ENCODE assay signal across 8 cellular contexts in the genomic region with DNA sequence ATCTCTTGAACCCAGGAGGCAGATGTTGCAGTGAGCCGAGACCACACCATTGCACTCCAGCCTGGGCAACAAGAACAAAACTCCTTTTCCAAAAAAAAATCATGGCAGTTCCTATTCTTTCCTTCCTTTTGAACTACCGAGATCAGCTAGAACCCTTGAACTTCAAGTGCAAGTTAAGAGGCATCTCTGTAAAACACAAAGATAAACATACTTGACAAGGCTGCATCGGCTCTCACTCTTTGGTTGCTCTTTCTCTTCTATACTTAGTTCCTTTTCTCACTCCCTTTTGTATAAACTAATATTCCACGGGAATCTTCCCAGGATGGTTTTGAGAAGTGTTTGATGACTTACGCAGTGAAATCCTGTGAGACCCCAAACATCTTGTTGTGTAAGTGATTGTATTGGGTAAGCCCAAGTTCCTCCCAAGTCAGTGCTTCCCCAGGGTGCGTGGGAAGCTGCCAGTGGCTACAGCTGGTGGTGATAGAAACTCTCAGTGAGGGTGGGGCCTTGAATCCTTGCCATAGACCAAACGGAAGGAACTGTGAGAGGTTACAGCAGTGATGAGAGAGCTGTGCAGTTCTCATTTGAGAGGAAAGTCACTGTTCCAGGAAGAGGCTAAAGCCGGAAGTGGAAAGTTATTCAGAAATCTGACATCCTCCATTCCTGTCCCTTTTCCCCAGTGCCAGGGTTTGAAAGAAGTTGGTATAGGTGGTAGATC. TPM values are rescaled to one million over a fixed set of nuclear protein-coding genes. Genes with fewer than 3 reads are reported as not detected.
DNase-seq lines count a peak whose midpoint lies in the region; ATAC-seq and TF ChIP-seq lines count a peak whose summit lies in the region.

No MANE protein-coding gene starts in this region.

- no peak overlapping the region for H2AFZ ChIP-seq in hepatocyte

- DNase-seq in BJ (ENCODE audit: low read depth) (peak; percentile 98), amniotic epithelial cell (ENCODE audit: low read depth) (peak; percentile 100), hepatocyte (ENCODE audit: low spot score) (peak; percentile 68), NCI-H510A (lab: John Stamatoyannopoulos, UW) (no peak)

- 68% methylated on average over 8 of the region's 8 CpGs for WGBS in hepatocyte (ENCODE audit: low lambda C conversion rate, missing lambda C conversion rate)

- H3K4me2 ChIP-seq in hepatocyte = peak overlapping the region; percentile 73

- H3K9me3 Mint-ChIP-seq in stimulated activated memory B cell treated with anti-CD40 and anti-IgM and Interleukin-4, amounts not matched to agents 10 μg/mL and 1 μg/mL and 100 μg/mL, for 72 hours = no peaks in the 10 kb centered on the region

- H3K27ac Mint-ChIP-seq in stimulated activated memory B cell treated with anti-CD40 and anti-IgM and Interleukin-4, amounts not matched to agents 10 μg/mL and 1 μg/mL and 100 μg/mL, for 72 hours = peak overlapping the region; percentile 48

- H3K4me1 Mint-ChIP-seq in stimulated activated memory B cell treated with anti-CD40 and anti-IgM and Interleukin-4, amounts not matched to agents 10 μg/mL and 1 μg/mL and 100 μg/mL, for 72 hours = peaks cover 5% of the 10 kb centered on the region

- peaks cover 25% of the 10 kb centered on the region for H3K4me1 ChIP-seq in hepatocyte (ENCODE audit: insufficient read depth)

- POLR2A ChIA-PET in BJ (lab: Charles Lee) = interaction anchor here (0.5 to 2.7 kb wide), 7 partner anchors 10 to 31 kb away, joined by 3 to 24 read pairs (median 3); a partner anchor contains a TSS

- TF ChIP-seq CTCF in BJ (IDR thresholded peaks at IDR 0.05; ENCODE audit: insufficient read depth, low read depth, low read length) (no peak), hepatocyte (IDR thresholded peaks at IDR 0.05; ENCODE audit: poor library complexity) (no peak)

- H4K20me1 ChIP-seq in hepatocyte (ENCODE audit: insufficient read depth, poor library complexity, severe bottlenecking) = no peaks in the 10 kb centered on the region

- CTCF ChIA-PET in BJ (lab: Yijun Ruan, JAX) = interaction anchor here (1.1 to 23.0 kb wide), 6 partner anchors 10 to 39 kb away, joined by 3 to 273 read pairs (median 8); a partner anchor contains a TSS

- peaks cover 49% of the 10 kb centered on the region for H3K36me3 Mint-ChIP-seq in stimulated activated memory B cell treated with anti-CD40 and anti-IgM and Interleukin-4, amounts not matched to agents 10 μg/mL and 1 μg/mL and 100 μg/mL, for 72 hours

- H3K4me3 ChIP-seq in BJ (ENCODE audit: low read depth, low read length) (no peak overlapping the region), hepatocyte (no peak overlapping the region)

- H3K36me3 ChIP-seq in BJ (ENCODE audit: control insufficient read depth, insufficient read depth, low read length) (no peaks in the 10 kb centered on the region), hepatocyte (replicated peaks; ENCODE audit: insufficient read depth, low read depth) (no peaks in the 10 kb centered on the region)

- peak overlapping the region; percentile 96 for H3K27ac ChIP-seq in hepatocyte

- ATAC-seq in HG03045 (IDR thresholded peaks at IDR 0.05; ENCODE audit: unreplicated experiment) (peak; percentile 59), GM19324 (IDR thresholded peaks at IDR 0.05; ENCODE audit: low FRiP score, unreplicated experiment) (no peak), HG03196 (IDR thresholded peaks at IDR 0.05; ENCODE audit: unreplicated experiment) (no peak)
- peak; percentile 51 for ATAC-seq in stimulated activated memory B cell treated with anti-CD40 and anti-IgM and Interleukin-4, amounts not matched to agents 10 μg/mL and 1 μg/mL and 100 μg/mL, for 72 hours

- H3K79me2 ChIP-seq in hepatocyte = no peaks in the 10 kb centered on the region

- no peak overlapping the region for H3K4me3 Mint-ChIP-seq in stimulated activated memory B cell treated with anti-CD40 and anti-IgM and Interleukin-4, amounts not matched to agents 10 μg/mL and 1 μg/mL and 100 μg/mL, for 72 hours

- no peaks in the 10 kb centered on the region for H3K27me3 Mint-ChIP-seq in stimulated activated memory B cell treated with anti-CD40 and anti-IgM and Interleukin-4, amounts not matched to agents 10 μg/mL and 1 μg/mL and 100 μg/mL, for 72 hours

- H3K27me3 ChIP-seq in BJ (ENCODE audit: control insufficient read depth, insufficient read depth, low read length) (no peaks in the 10 kb centered on the region), hepatocyte (no peaks in the 10 kb centered on the region)

- no peaks in the 10 kb centered on the region for H3K9me3 ChIP-seq in hepatocyte (ENCODE audit: low read depth)

- no peaks in the 10 kb centered on the region for H3K9me2 ChIP-seq in hepatocyte (replicated peaks; ENCODE audit: insufficient read depth)

RNA-seq across cellular contexts. Expression of a gene that starts 24.1 kb away (rescaled TPM):
- polyA plus RNA-seq in BJ (2011; rRNA removed) = 11.7 and 23.2 TPM in 2 replicates
- polyA minus RNA-seq in BJ (2011; rRNA and poly(A)+ RNA removed) = 32.1 and 35.5 TPM in 2 replicates
- total RNA-seq in hepatocyte = 19.5 and 21.7 TPM in 2 replicates
- polyA plus RNA-seq in hepatocyte = 31.2 and 35.0 TPM in 2 replicates

RNA-seq across cellular contexts. Expression of a gene that starts 28.8 kb away (rescaled TPM):
- polyA plus RNA-seq in BJ (2011; rRNA removed) = 11.8 and 14.5 TPM in 2 replicates
- polyA minus RNA-seq in BJ (2011; rRNA and poly(A)+ RNA removed) = 11.2 and 16.9 TPM in 2 replicates
- total RNA-seq in hepatocyte = 2.5 and 4.1 TPM in 2 replicates
- 5.0 and 8.0 TPM in 2 replicates for polyA plus RNA-seq in hepatocyte

RNA-seq across cellular contexts. Expression of a gene that starts 43.0 kb away (rescaled TPM):
- polyA plus RNA-seq in BJ (2011; rRNA removed) (29.5 and 45.2 TPM in 2 replicates), hepatocyte (50.0 and 51.6 TPM in 2 replicates)
- 35.7 and 38.1 TPM in 2 replicates for polyA minus RNA-seq in BJ (2011; rRNA and poly(A)+ RNA removed)
- total RNA-seq in hepatocyte = 26.8 and 28.4 TPM in 2 replicates

Comparison
In these comparisons a context has a peak if more than half of its experiments do, and no peak if none do; other contexts are left out.
1. ATAC-seq: peak in HG03045 (single experiment) and stimulated activated memory B cell treated with anti-CD40 and anti-IgM and Interleukin-4, amounts not matched to agents 10 μg/mL and 1 μg/mL and 100 μg/mL, for 72 hours (single experiment); none in GM19324 (single experiment) and HG03196 (single experiment).